In the genomic region with DNA sequence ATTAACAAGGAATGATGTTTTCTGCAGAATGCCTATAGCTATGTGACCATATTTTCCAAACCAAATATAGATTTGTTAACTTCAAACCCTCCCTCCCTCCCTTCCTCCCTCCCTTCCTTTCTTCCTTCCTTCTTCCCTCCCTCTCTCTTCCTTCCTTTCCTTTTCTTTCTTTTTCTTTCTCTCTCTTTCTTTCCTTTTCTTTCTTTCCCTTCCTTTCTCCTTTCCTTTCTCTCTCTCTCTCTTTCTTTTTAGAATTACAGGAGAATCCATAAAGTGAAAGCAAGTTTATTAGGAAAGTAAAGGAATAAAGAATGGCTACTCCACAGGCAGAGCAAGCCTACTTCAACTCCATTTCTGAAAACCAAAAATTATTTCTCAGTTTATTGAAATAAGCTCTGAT, we compare ENCODE assay signal across 21 cellular contexts.
DNase-seq lines count a peak whose midpoint lies in the region; ATAC-seq, FAIRE-seq and TF ChIP-seq lines count a peak whose summit lies in the region.
"Had no signal": no experiment of that assay in that cellular context is flagged by ENCODE, and none has a peak within 500 bp of the region (broad histone marks: within the 10 kb centered on the region; RNA-seq: fewer than 3 reads in every experiment).

No MANE protein-coding gene starts in this region.

- H3K27me3 ChIP-seq in HepG2 (ENCODE audit: control insufficient read depth in 1 of 2, insufficient read depth in 2 of 2, low read length in 2 of 2), result no peaks in the 10 kb centered on the region
- H3K27me3 ChIP-seq in right lobe of liver, result no peaks in the 10 kb centered on the region
- H3K27me3 ChIP-seq: BLaER1 treated with 17β-estradiol and CSF1 and Interleukin-3, amounts not matched to agents 10 nM and 100 nM had no signal

- no peak for TF ChIP-seq EP300 in HepG2 (IDR thresholded peaks at IDR 0.05; ENCODE audit: low read depth in 2 of 2, low read length in 2 of 2)
- no peak for TF ChIP-seq EP300 in HepG2 (CRISPR knock-in tag; IDR thresholded peaks at IDR 0.05; ENCODE audit: borderline replicate concordance)

- H3K4me3 ChIP-seq in HepG2 (replicated peaks in 1 of 3; ENCODE audit: insufficient read depth in 1 of 3, low read depth in 2 of 3, low read length in 3 of 3) (no peak overlapping the region), right lobe of liver (no peak overlapping the region)
- H3K4me3 ChIP-seq: A549; BLaER1 treated with 17β-estradiol and CSF1 and Interleukin-3, amounts not matched to agents 10 nM and 100 nM; GM12878 had no signal

- DNase-seq in HepG2 (ENCODE audit: low spot score), result no peak
- no peak for DNase-seq in right lobe of liver
- DNase-seq in glomerular visceral epithelial cell (ENCODE audit: extremely low spot score), result no peak
- no peak for DNase-seq in LoVo (ENCODE audit: low spot score)
- DNase-seq: AML-193; Caco-2; Calu3; CD4-positive, alpha-beta T cell; CD8-positive, alpha-beta T cell; DMS79 treated with DMSO at 0.1 percent for 48 hours; EL; GDM1 had no signal

- H3K79me2 ChIP-seq in HepG2 (ENCODE audit: insufficient read depth, low read length), result no peaks in the 10 kb centered on the region

- POLR2A ChIA-PET in HepG2 (lab: Yijun Ruan, JAX), result no interaction called here

- H4K20me1 ChIP-seq in HepG2 (ENCODE audit: insufficient read depth, low read length), result no peaks in the 10 kb centered on the region
- H4K20me1 ChIP-seq: BLaER1 treated with 17β-estradiol and CSF1 and Interleukin-3, amounts not matched to agents 10 nM and 100 nM had no signal

- H3K27ac ChIP-seq in HepG2 (ENCODE audit: extremely low read length, insufficient read depth, low read length) (no peak overlapping the region), right lobe of liver (no peak overlapping the region), KOPT-K1 (ENCODE audit: low read depth, low read length, poor library complexity, severe bottlenecking) (peak overlapping the region; percentile 79)
- H3K27ac ChIP-seq: 22Rv1; A549; BLaER1 treated with 17β-estradiol and CSF1 and Interleukin-3, amounts not matched to agents 10 nM and 100 nM; C4-2B had no signal

- H3K4me1 ChIP-seq in HepG2 (ENCODE audit: insufficient read depth, low read length) (no peaks in the 10 kb centered on the region), right lobe of liver (no peaks in the 10 kb centered on the region)
- H3K4me1 ChIP-seq: A549; BLaER1 treated with 17β-estradiol and CSF1 and Interleukin-3, amounts not matched to agents 10 nM and 100 nM; Caco-2 had no signal

- no peak overlapping the region for H3K9ac ChIP-seq in HepG2 (ENCODE audit: insufficient read depth, low read depth, low read length)
- H3K9ac ChIP-seq: BLaER1 treated with 17β-estradiol and CSF1 and Interleukin-3, amounts not matched to agents 10 nM and 100 nM had no signal

- no peak for FAIRE-seq in HepG2 (lab: Jason Lieb, UNC)
- FAIRE-seq: A549, D721Med, GM12878, GM12892, GM18507 had no signal

- CTCF ChIA-PET in HepG2 (lab: Yijun Ruan, JAX; ENCODE audit: low intra/inter-chr PET ratio, low total read pairs), result no interaction called here

- H3K36me3 ChIP-seq in HepG2 (replicated peaks in 1 of 2; ENCODE audit: control insufficient read depth in 1 of 2, insufficient read depth in 2 of 2, low read length in 2 of 2) (no peaks in the 10 kb centered on the region), right lobe of liver (no peaks in the 10 kb centered on the region), KOPT-K1 (ENCODE audit: insufficient read depth, low read length) (peaks cover 24% of the 10 kb centered on the region)

- ATAC-seq in HepG2, result no peak
- no peak for ATAC-seq in right lobe of liver
- ATAC-seq: A549; CD8-positive, alpha-beta T cell; GM12878 had no signal

- H2AFZ ChIP-seq in HepG2 (ENCODE audit: low read length), result no peak overlapping the region

- no peaks in the 10 kb centered on the region for H3K9me3 ChIP-seq in HepG2 (ENCODE audit: low read length)
- no peaks in the 10 kb centered on the region for H3K9me3 ChIP-seq in right lobe of liver
- H3K9me3 ChIP-seq in KOPT-K1 (ENCODE audit: insufficient read depth, low read length, poor library complexity, severe bottlenecking), result peaks cover 73% of the 10 kb centered on the region
- H3K9me3 ChIP-seq: A549, Caco-2 had no signal

- intact Hi-C loops in HepG2 (cut with micrococcal nuclease; ENCODE audit: unreplicated experiment), result no loop called here
- intact Hi-C loops in right lobe of liver (cut with DNase I), result no loop called here

- no peak for TF ChIP-seq CTCF in HepG2 (CRISPR knock-in tag; IDR thresholded peaks at IDR 0.05)
- no peak for TF ChIP-seq CTCF in right lobe of liver (IDR thresholded peaks at IDR 0.05)

- H3K4me2 ChIP-seq in HepG2 (ENCODE audit: low read depth, low read length), result no peak overlapping the region
- H3K4me2 ChIP-seq: A549; BLaER1 treated with 17β-estradiol and CSF1 and Interleukin-3, amounts not matched to agents 10 nM and 100 nM had no signal

- no peak for TF ChIP-seq RAD21 in HepG2 (CRISPR knock-in tag; IDR thresholded peaks at IDR 0.05)

- BruUV-seq in HepG2 (replicated peaks; lab: Mats Ljungman, UMichigan), result no TSS peak

- in situ Hi-C loops in HepG2 (cut with HindIII; ENCODE audit: extremely low pct_ligation_motif_present, low pct_unique_long_range_greater_than_20kb), result no loop called here

- TF ChIP-seq POLR2A in HepG2 (IDR thresholded peaks at IDR 0.05; ENCODE audit: insufficient read depth in 1 of 2, low read depth in 2 of 2, low read length in 2 of 2) (no peak), right lobe of liver (IDR thresholded peaks at IDR 0.05) (no peak)

TF ChIP-seq in HepG2, 621 proteins besides CTCF, POLR2A, EP300 and RAD21:
- TF ChIP-seq HNRNPK (IDR thresholded peaks at IDR 0.05; ENCODE audit: low read depth, low read length, poor library complexity, severe bottlenecking) (peak; percentile 59), ZNF879 (CRISPR knock-in tag; IDR thresholded peaks at IDR 0.05) (no peak), NRL (CRISPR knock-in tag; IDR thresholded peaks at IDR 0.05; ENCODE audit: borderline replicate concordance) (no peak), HIVEP1 (CRISPR knock-in tag; IDR thresholded peaks at IDR 0.05) (no peak)
- TF ChIP-seq, protein P1, sequence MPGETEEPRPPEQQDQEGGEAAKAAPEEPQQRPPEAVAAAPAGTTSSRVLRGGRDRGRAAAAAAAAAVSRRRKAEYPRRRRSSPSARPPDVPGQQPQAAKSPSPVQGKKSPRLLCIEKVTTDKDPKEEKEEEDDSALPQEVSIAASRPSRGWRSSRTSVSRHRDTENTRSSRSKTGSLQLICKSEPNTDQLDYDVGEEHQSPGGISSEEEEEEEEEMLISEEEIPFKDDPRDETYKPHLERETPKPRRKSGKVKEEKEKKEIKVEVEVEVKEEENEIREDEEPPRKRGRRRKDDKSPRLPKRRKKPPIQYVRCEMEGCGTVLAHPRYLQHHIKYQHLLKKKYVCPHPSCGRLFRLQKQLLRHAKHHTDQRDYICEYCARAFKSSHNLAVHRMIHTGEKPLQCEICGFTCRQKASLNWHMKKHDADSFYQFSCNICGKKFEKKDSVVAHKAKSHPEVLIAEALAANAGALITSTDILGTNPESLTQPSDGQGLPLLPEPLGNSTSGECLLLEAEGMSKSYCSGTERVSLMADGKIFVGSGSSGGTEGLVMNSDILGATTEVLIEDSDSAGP (CRISPR knock-in tag; IDR thresholded peaks at IDR 0.05; ENCODE audit: borderline replicate concordance), result no peak
